16 cellular contexts compared by ENCODE assay signal in the genomic region with DNA sequence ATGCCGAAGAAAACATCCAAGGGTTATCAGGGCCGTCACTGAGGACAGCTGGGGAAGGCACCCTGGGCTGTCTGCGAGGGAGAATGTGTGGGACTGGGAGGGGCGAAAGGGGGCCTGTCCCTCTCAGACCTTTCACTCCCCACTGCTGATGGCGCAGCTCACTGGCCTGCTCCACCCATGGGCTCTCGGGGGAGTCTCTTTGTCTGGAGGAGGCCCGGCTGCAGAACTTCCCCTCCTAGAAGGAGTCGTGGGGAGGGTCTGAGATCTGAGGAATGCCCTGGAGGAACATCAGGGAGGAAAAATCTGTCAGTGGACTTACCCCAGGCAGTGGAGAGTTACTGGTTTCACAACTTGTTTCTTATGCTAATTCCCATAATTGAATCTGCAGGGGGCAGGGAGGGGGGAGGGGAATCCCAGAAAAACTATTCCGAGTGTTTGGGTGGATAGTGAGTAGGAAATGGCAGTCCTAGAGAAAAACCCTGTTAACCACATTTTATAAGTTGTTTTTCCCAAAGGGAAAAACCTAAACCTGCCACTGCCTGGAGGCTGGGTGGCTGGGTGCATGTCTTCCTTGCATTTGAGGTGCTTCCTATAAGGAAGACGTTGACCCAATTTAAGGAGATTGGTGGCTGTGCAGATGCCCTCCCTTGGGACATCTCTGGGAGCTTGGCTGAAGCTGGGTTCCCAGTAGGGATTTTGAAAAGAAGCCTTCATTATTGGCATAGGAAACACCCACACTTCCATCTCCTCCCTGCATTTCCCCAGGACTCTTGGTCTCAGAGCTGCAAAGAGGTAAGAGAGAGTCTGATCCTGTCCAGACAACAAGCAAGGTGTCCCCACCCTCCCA. TPM values are rescaled to one million over a fixed set of nuclear protein-coding genes. Genes with fewer than 3 reads are reported as not detected.
DNase-seq lines count a peak whose midpoint lies in the region; ATAC-seq and TF ChIP-seq lines count a peak whose summit lies in the region.
"Had no signal": no experiment of that assay in that cellular context is flagged by ENCODE, and none has a peak within 500 bp of the region (broad histone marks: within the 10 kb centered on the region; RNA-seq: fewer than 3 reads in every experiment).

No MANE protein-coding gene starts in this region.

- H3K36me3 ChIP-seq in H7 (replicated peaks; ENCODE audit: control insufficient read depth, insufficient read depth, low read length) (no peaks in the 10 kb centered on the region), RWPE2 (ENCODE audit: low read depth) (no peaks in the 10 kb centered on the region), iPS-18a (ENCODE audit: control insufficient read depth, low read depth, low read length) (no peaks in the 10 kb centered on the region)

- H3K27ac ChIP-seq in RWPE2 (ENCODE audit: poor library complexity, severe bottlenecking) (no peak overlapping the region), iPS-18a (ENCODE audit: low read length) (peak overlapping the region; percentile 26)
- H3K27ac ChIP-seq: KMS-11 had no signal

- no peak overlapping the region for H3K4me3 ChIP-seq in H7 (ENCODE audit: insufficient read depth, low read depth, low read length)
- no peak overlapping the region for H3K4me3 ChIP-seq in RWPE2 (ENCODE audit: severe bottlenecking)
- H3K4me3 ChIP-seq in iPS-18a (ENCODE audit: low read length) = peak overlapping the region; percentile 35

- DNase-seq in H7 (peak; percentile 89), RWPE2 (ENCODE audit: low spot score) (no peak), retina (peak; percentile 58), UCSD-AML1 (lab: John Stamatoyannopoulos, UW; ENCODE audit: unreplicated experiment) (no peak), NCI-H2081 treated with DMSO at 0.1 percent for 48 hours (lab: John Stamatoyannopoulos, UW) (no peak), foreskin melanocyte (no peak), cerebellum (ENCODE audit: low spot score) (no peak)
- DNase-seq: activated CD4-positive, alpha-beta T cell treated with anti-CD3 and anti-CD28 coated beads, Interleukin-2, amount 10 ng/mL, durations not matched to agents 24 days and 14 days; activated T-cell treated with anti-CD3 and anti-CD28 coated beads for 4 hours; foreskin fibroblast; NCI-H1417 treated with DMSO at 0.1 percent for 48 hours; NCI-H226; nucleus accumbens; stimulated activated naive CD4-positive, alpha-beta T cell treated with Interleukin-2 at 50 U/mL for 16 hours had no signal

- peak overlapping the region; percentile 19 for H3K9ac ChIP-seq in iPS-18a (ENCODE audit: low read length)
- H3K9ac ChIP-seq: KMS-11 had no signal

- no peak for TF ChIP-seq CTCF in RWPE2 (IDR thresholded peaks at IDR 0.05; ENCODE audit: poor library complexity, severe bottlenecking)

- H3K27me3 ChIP-seq in H7 (ENCODE audit: control insufficient read depth, insufficient read depth, low read length) (peaks cover 4% of the 10 kb centered on the region; the same call in 1 of the 2 replicates), RWPE2 (ENCODE audit: insufficient read depth, poor library complexity, severe bottlenecking) (no peaks in the 10 kb centered on the region), iPS-18a (ENCODE audit: control insufficient read depth, insufficient read depth, low read length) (no peaks in the 10 kb centered on the region)

- H3K9me3 ChIP-seq in RWPE2 (ENCODE audit: severe bottlenecking) (no peaks in the 10 kb centered on the region), iPS-18a (ENCODE audit: control insufficient read depth, low read depth, low read length) (no peaks in the 10 kb centered on the region)

- ATAC-seq in RWPE2 (ENCODE audit: low read depth) = 0 out of 3 replicates have a peak, but pooled peaks have one; percentile 1

- H3K4me1 ChIP-seq in RWPE2 (ENCODE audit: insufficient read depth, poor library complexity, severe bottlenecking) (peaks cover 28% of the 10 kb centered on the region), iPS-18a (ENCODE audit: control insufficient read depth, low read depth, low read length) (peaks cover 23% of the 10 kb centered on the region)

RNA-seq across cellular contexts. Expression of gene SEMA4C, which starts 11.7 kb away (rescaled TPM):
- 89.1 and 100 TPM in 2 replicates for total RNA-seq in H7 (2014; rRNA removed; shearing (Covaris generic))
- total RNA-seq in cerebellum = 51.0 TPM

RNA-seq across cellular contexts. Expression of gene ANKRD39, which starts 23.8 kb away (rescaled TPM):
- 13.1 and 13.5 TPM in 2 replicates for total RNA-seq in H7 (2014; rRNA removed; shearing (Covaris generic))
- 13.2 TPM for total RNA-seq in cerebellum

RNA-seq across cellular contexts. Expression of gene ANKRD23, which starts 37.8 kb away (rescaled TPM):
- total RNA-seq in H7 (2014; rRNA removed; shearing (Covaris generic)) = 2.5 and 4.4 TPM in 2 replicates
- 8.0 TPM for total RNA-seq in cerebellum

Comparison
In these comparisons a context has a peak if more than half of its experiments do, and no peak if none do; other contexts are left out.
1. DNase-seq: peak in H7 (single experiment) and retina (single experiment); none in RWPE2 (single experiment), UCSD-AML1 (single experiment), NCI-H2081 treated with DMSO at 0.1 percent for 48 hours (single experiment), foreskin melanocyte (single experiment) and cerebellum (single experiment).